In the genomic region with DNA sequence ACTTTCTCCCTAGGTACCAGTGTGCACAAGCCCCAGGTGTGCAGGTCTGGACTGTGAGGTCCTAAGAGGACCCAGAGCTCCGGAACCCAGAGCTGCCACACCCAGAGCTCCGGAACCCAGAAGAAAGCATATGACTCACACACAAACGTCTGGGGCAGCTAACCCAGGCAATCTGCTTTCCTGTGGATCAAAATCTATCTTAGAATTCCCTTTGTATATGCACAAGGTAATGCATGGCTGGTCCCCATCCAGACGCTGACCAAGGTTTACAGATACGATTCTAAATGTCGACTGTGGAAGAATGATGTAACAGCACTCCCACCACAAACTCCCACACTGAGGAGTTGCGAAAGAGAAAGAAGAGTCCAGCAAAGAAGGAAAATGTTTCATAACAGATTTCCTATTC, we compare ENCODE assay signal across 15 cellular contexts. TPM values are rescaled to one million over a fixed set of nuclear protein-coding genes. Genes with fewer than 3 reads are reported as not detected.
DNase-seq lines count a peak whose midpoint lies in the region; ATAC-seq and TF ChIP-seq lines count a peak whose summit lies in the region.
"Had no signal": no experiment of that assay in that cellular context is flagged by ENCODE, and none has a peak within 500 bp of the region (broad histone marks: within the 10 kb centered on the region; RNA-seq: fewer than 3 reads in every experiment).

No MANE protein-coding gene starts in this region.

- no peak overlapping the region for H3K18ac ChIP-seq in mesenchymal stem cell (ENCODE audit: low read depth in 1 of 2, low read length in 2 of 2)

- no peak overlapping the region for H3K14ac ChIP-seq in mesenchymal stem cell (ENCODE audit: low read length in 2 of 2)

- H4K91ac ChIP-seq in mesenchymal stem cell (ENCODE audit: low read length), result no peak overlapping the region

- H3K9me3 ChIP-seq in mesenchymal stem cell (ENCODE audit: control insufficient read depth, low read length), result no peaks in the 10 kb centered on the region

- no peak overlapping the region for H3K4me2 ChIP-seq in mesenchymal stem cell (ENCODE audit: low read length, poor library complexity, severe bottlenecking)

- TF ChIP-seq CTCF in choroid plexus epithelial cell (conservative IDR thresholded peaks at IDR 0.05; ENCODE audit: low read depth, low read length), result no peak

- no peak overlapping the region for H2BK12ac ChIP-seq in mesenchymal stem cell (ENCODE audit: low read length in 2 of 2)

- ATAC-seq in GM21737 (IDR thresholded peaks at IDR 0.05; ENCODE audit: unreplicated experiment) (no peak), GM21423 (IDR thresholded peaks at IDR 0.05; ENCODE audit: unreplicated experiment) (no peak)
- ATAC-seq in stimulated activated naive CD8-positive, alpha-beta T cell treated with anti-CD3 and anti-CD28 coated beads, Interleukin-15, Interleukin-2, amounts not matched to agents 100 U/mL and 50 U/mL, for 24 hours, result no peak
- ATAC-seq: stimulated activated memory B cell treated with anti-CD40 and anti-IgM and Interleukin-4, amounts not matched to agents 10 μg/mL and 1 μg/mL and 100 μg/mL, for 72 hours had no signal

- H4K8ac ChIP-seq in mesenchymal stem cell (ENCODE audit: low read length), result no peak overlapping the region

- H3K36me3 ChIP-seq in mesenchymal stem cell (ENCODE audit: control insufficient read depth in 1 of 2, insufficient read depth in 2 of 2, low read depth in 1 of 2, low read length in 2 of 2), result no peaks in the 10 kb centered on the region

- H2BK5ac ChIP-seq in mesenchymal stem cell (ENCODE audit: low read depth, low read length, poor library complexity, severe bottlenecking), result no peak overlapping the region

- no peak overlapping the region for H3K27ac ChIP-seq in mesenchymal stem cell (ENCODE audit: low read length, poor library complexity, severe bottlenecking)
- H3K27ac ChIP-seq: parathyroid adenoma had no signal

- no peak overlapping the region for H3K23ac ChIP-seq in mesenchymal stem cell (ENCODE audit: low read length in 2 of 2)

- peak overlapping the region; percentile 9 for H3K9ac ChIP-seq in mesenchymal stem cell (ENCODE audit: low read length)
- H3K9ac ChIP-seq: parathyroid adenoma had no signal

- H3K4me3 ChIP-seq in choroid plexus epithelial cell (ENCODE audit: low read depth, low read length), result no peak overlapping the region
- peak overlapping the region in 1 of 2 experiments; percentile 65 for H3K4me3 ChIP-seq in mesenchymal stem cell (ENCODE audit: insufficient read depth in 1 of 2, low read depth in 1 of 2, low read length in 2 of 2)

- H2BK15ac ChIP-seq in mesenchymal stem cell (ENCODE audit: low read depth, poor library complexity, severe bottlenecking), result no peak overlapping the region

- no peak overlapping the region for H2BK120ac ChIP-seq in mesenchymal stem cell (ENCODE audit: low read depth, low read length)

- 54% methylated on average over 7 of the region's 7 CpGs for WGBS in mesenchymal stem cell

- H3K79me1 ChIP-seq in mesenchymal stem cell (replicated peaks; ENCODE audit: low read length, poor library complexity, severe bottlenecking), result no peaks in the 10 kb centered on the region

- H3K4me1 ChIP-seq in mesenchymal stem cell (ENCODE audit: control insufficient read depth, insufficient read depth, low read depth, low read length), result no peaks in the 10 kb centered on the region
- H3K4me1 ChIP-seq: parathyroid adenoma had no signal

- no peaks in the 10 kb centered on the region for H3K27me3 ChIP-seq in mesenchymal stem cell (ENCODE audit: control insufficient read depth in 1 of 2, insufficient read depth in 1 of 2, low read length in 2 of 2)

- no peak overlapping the region for H3K4ac ChIP-seq in mesenchymal stem cell (ENCODE audit: low read depth in 1 of 2, low read length in 2 of 2)

- H2AFZ ChIP-seq in mesenchymal stem cell (ENCODE audit: low read depth, low read length), result no peak overlapping the region
- H2AFZ ChIP-seq: parathyroid adenoma had no signal

- H2AK5ac ChIP-seq in mesenchymal stem cell (ENCODE audit: low read length, severe bottlenecking), result no peak overlapping the region

- DNase-seq in CD1c-positive myeloid dendritic cell (ENCODE audit: extremely low spot score) (peak; percentile 34), NCI-H226 (peak; percentile 64), choroid plexus epithelial cell (ENCODE audit: low read depth) (peak; percentile 13), mesenchymal stem cell (peak; percentile 82), NCI-H524 (lab: John Stamatoyannopoulos, UW) (no peak)
- DNase-seq in stimulated activated naive CD8-positive, alpha-beta T cell treated with anti-CD3 and anti-CD28 coated beads, Interleukin-15, Interleukin-2, amounts not matched to agents 100 U/mL and 50 U/mL, for 24 hours, result no peak
- DNase-seq: activated naive CD8-positive, alpha-beta T cell treated with anti-CD3 and anti-CD28 coated beads, Interleukin-2, amount 10 ng/mL, durations not matched to agents 7 days and 5 days; C1 segment of cervical spinal cord; glutamatergic neuron; NCI-H1436 treated with DMSO at 0.1 percent for 48 hours; stimulated activated CD4-positive, alpha-beta T cell treated with anti-CD3 and anti-CD28 coated beads, Interleukin-2, amount 100 ng/mL, for 24 hours had no signal

RNA-seq across cellular contexts. Expression of gene KCNMB2, which starts 15.7 kb away (rescaled TPM):
- polyA plus RNA-seq in mesenchymal stem cell (2013, experiment 1 of 2), result 1.8 TPM
- 1.8 TPM for polyA plus RNA-seq in mesenchymal stem cell (2013, experiment 2 of 2)

Comparison
In these comparisons a context has a peak if more than half of its experiments do, and no peak if none do; other contexts are left out.
1. DNase-seq: peak in CD1c-positive myeloid dendritic cell (single experiment), NCI-H226 (single experiment), choroid plexus epithelial cell (single experiment) and mesenchymal stem cell (single experiment); none in NCI-H524 (0 of 2) and stimulated activated naive CD8-positive, alpha-beta T cell treated with anti-CD3 and anti-CD28 coated beads, Interleukin-15, Interleukin-2, amounts not matched to agents 100 U/mL and 50 U/mL, for 24 hours (single experiment).